36 cellular contexts compared by ENCODE assay signal in the genomic region with DNA sequence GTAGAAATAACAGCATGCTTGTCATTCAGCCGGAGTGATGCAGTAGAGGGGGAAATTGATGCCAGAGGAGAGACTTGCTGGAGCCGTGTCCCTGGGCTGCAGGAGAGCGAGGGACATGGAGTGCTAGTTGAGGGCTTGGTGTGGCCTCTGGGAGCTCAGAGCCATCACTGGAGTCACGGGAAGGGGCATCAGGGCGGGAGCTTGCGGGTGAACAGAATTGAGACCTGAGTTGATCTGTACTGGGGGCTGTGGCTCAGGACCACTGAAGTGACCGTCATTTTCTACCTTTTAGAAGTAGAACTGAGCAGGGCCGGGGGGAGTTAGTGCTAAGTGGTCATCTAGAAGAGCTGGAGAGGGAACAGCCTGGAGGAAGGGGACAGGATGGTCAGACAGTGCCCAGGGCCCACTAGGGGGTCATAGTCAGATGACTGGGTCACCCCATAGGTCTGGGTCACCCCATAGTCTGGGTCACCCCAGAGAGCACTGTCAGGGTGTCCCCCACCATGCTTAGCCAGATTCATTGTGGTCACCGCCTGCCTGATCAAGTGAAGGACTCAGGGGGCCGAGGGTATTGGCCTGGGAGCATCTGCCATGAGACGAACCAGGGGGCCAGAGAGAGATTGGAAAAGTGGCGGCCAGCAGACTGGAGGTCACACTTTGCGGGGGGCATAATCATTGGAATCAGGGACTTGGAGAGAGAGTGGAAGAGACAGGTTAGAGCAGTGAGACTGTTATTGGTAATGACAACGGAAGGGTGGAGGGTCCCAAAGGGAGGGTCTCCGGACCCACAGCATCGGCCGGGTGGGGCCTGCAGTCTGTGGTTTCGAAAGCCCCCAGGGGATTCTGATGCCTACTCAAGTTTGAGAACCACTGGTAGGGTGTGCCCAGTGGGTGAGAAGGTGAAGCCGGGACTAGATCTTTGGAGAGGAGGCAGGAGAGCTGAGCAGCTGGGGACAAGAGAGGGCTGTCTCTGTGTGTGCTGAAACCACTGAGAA. TPM values are rescaled to one million over a fixed set of nuclear protein-coding genes. Genes with fewer than 3 reads are reported as not detected.
DNase-seq lines count a peak whose midpoint lies in the region; ATAC-seq, FAIRE-seq and TF ChIP-seq lines count a peak whose summit lies in the region.
"Had no signal": no experiment of that assay in that cellular context is flagged by ENCODE, and none has a peak within 500 bp of the region (broad histone marks: within the 10 kb centered on the region; RNA-seq: fewer than 3 reads in every experiment).

No MANE protein-coding gene starts in this region.

- CTCF ChIA-PET in activated CD4-positive, alpha-beta memory T cell treated with anti-CD3 and anti-CD28 coated beads for 36 hours (lab: Charles Lee): no interaction called here

- no peak for ATAC-seq in activated naive CD8-positive, alpha-beta T cell treated with anti-CD3 and anti-CD28 coated beads, Interleukin-2, amount 10 ng/mL, durations not matched to agents 7 days and 5 days (ENCODE audit: low read depth)
- no peak for ATAC-seq in activated naive CD8-positive, alpha-beta T cell treated with anti-CD3 and anti-CD28 coated beads, Interleukin-2, amount 50 U/mL, for 24 hours
- no peak for ATAC-seq in HG03571 (IDR thresholded peaks at IDR 0.05; ENCODE audit: unreplicated experiment)
- ATAC-seq in effector memory CD8-positive, alpha-beta T cell (replicated peaks): no peak
- ATAC-seq in activated CD4-positive, CD25-positive, alpha-beta regulatory T cell treated with anti-CD3 and anti-CD28 coated beads, Interleukin-2, amount 50 U/mL, for 24 hours: no peak
- ATAC-seq: A549; activated CD8-positive, alpha-beta memory T cell treated with anti-CD3 and anti-CD28 coated beads, Interleukin-2, amount 10 ng/mL, durations not matched to agents 7 days and 5 days; activated T-cell treated with anti-CD3 and anti-CD28 coated beads, Interleukin-2, amount 50 U/mL, for 72 hours; GM23338; left lobe of liver; PC-3 had no signal

- H3K36me3 ChIP-seq in kidney (ENCODE audit: control insufficient read depth in 1 of 2, insufficient read depth in 2 of 2, low read length in 2 of 2): no peaks in the 10 kb centered on the region
- H3K36me3 ChIP-seq: vagina had no signal

- FAIRE-seq in kidney (lab: Jason Lieb, UNC): no peak
- FAIRE-seq: A549, bronchial epithelial cell, GM18507, GM19239 had no signal

- no peak for TF ChIP-seq CTCF in kidney (IDR thresholded peaks at IDR 0.05; ENCODE audit: borderline replicate concordance, extremely low read depth, insufficient read depth)

- H3K9ac ChIP-seq in kidney (ENCODE audit: low read length in 2 of 2): no peak overlapping the region
- H3K9ac ChIP-seq: SK-N-SH had no signal

- H3K9me3 ChIP-seq in kidney (ENCODE audit: control insufficient read depth in 1 of 2, low read length in 2 of 2): peaks cover 0 to 3% of the 10 kb centered on the region in 2 donors
- H3K9me3 ChIP-seq: A549, SK-N-SH, vagina had no signal

- intact Hi-C loops in kidney (cut with DNase I): no loop called here
- intact Hi-C loops in posterior vena cava (cut with DNase I): no loop called here
- intact Hi-C loops in activated CD4-positive, alpha-beta memory T cell treated with anti-CD3 and anti-CD28 coated beads for 36 hours (cut with micrococcal nuclease): no loop called here

- H3K4me1 Mint-ChIP-seq in activated naive CD8-positive, alpha-beta T cell treated with anti-CD3 and anti-CD28 coated beads, Interleukin-2, amount 10 ng/mL, durations not matched to agents 7 days and 5 days: no peaks in the 10 kb centered on the region
- no peaks in the 10 kb centered on the region for H3K4me1 Mint-ChIP-seq in activated naive CD8-positive, alpha-beta T cell treated with anti-CD3 and anti-CD28 coated beads, Interleukin-2, amount 50 U/mL, for 24 hours
- no peaks in the 10 kb centered on the region for H3K4me1 Mint-ChIP-seq in activated CD4-positive, alpha-beta memory T cell treated with anti-CD3 and anti-CD28 coated beads for 36 hours (ENCODE audit: low read depth)
- H3K4me1 Mint-ChIP-seq in effector memory CD8-positive, alpha-beta T cell (ENCODE audit: low read depth in 2 of 2): peaks cover 0 to 3% of the 10 kb centered on the region in 2 donors
- H3K4me1 Mint-ChIP-seq: activated CD8-positive, alpha-beta memory T cell treated with anti-CD3 and anti-CD28 coated beads, Interleukin-2, amount 10 ng/mL, durations not matched to agents 7 days and 5 days; CD8-positive, alpha-beta memory T cell; GM23338 had no signal

- DNase-seq in activated naive CD8-positive, alpha-beta T cell treated with anti-CD3 and anti-CD28 coated beads, Interleukin-2, amount 10 ng/mL, durations not matched to agents 7 days and 5 days: peak; percentile 14
- DNase-seq in activated naive CD8-positive, alpha-beta T cell treated with anti-CD3 and anti-CD28 coated beads, Interleukin-2, amount 50 U/mL, for 24 hours: no peak
- DNase-seq in kidney (peak; percentile 32), posterior vena cava (ENCODE audit: low spot score) (peak; percentile 56)
- no peak for DNase-seq in activated CD4-positive, alpha-beta memory T cell treated with anti-CD3 and anti-CD28 coated beads for 36 hours
- DNase-seq in effector memory CD8-positive, alpha-beta T cell: no peak
- DNase-seq: activated CD4-positive, CD25-positive, alpha-beta regulatory T cell; activated CD8-positive, alpha-beta memory T cell treated with anti-CD3 and anti-CD28 coated beads, Interleukin-2, amount 10 ng/mL, durations not matched to agents 7 days and 5 days; activated T-cell treated with anti-CD3 and anti-CD28 coated beads, Interleukin-2, amount 50 U/mL, for 72 hours; CD8-positive, alpha-beta memory T cell; DMS 273 treated with DMSO at 0.1 percent for 48 hours; effector CD8-positive, alpha-beta T cell; MM.1S; NCI-H1417; NCI-H2029; NCI-H524 treated with DMSO at 0.1 percent for 48 hours; NK-92 treated with Interleukin-12 subunit alpha and Interleukin-12 subunit beta, amount 100 ng/mL, for 24 hours; PC-3; SK-N-SH; stimulated activated naive CD4-positive, alpha-beta T cell had no signal

- POLR2A ChIA-PET in activated naive CD8-positive, alpha-beta T cell treated with anti-CD3 and anti-CD28 coated beads, Interleukin-2, amount 10 ng/mL, durations not matched to agents 7 days and 5 days (lab: Charles Lee): interaction anchor here (0.7 kb wide), 1 partner anchor 14 kb away, joined by 3 read pairs; no protein-coding TSS in a partner anchor
- POLR2A ChIA-PET in activated CD4-positive, alpha-beta memory T cell treated with anti-CD3 and anti-CD28 coated beads for 36 hours (lab: Charles Lee): no interaction called here

- H3K4me3 ChIP-seq in kidney (ENCODE audit: low read length in 2 of 2): no peak overlapping the region
- H3K4me3 ChIP-seq: A549, GM23338, vagina had no signal

- H3K9me3 Mint-ChIP-seq in activated naive CD8-positive, alpha-beta T cell treated with anti-CD3 and anti-CD28 coated beads, Interleukin-2, amount 10 ng/mL, durations not matched to agents 7 days and 5 days: no peaks in the 10 kb centered on the region
- no peaks in the 10 kb centered on the region for H3K9me3 Mint-ChIP-seq in activated naive CD8-positive, alpha-beta T cell treated with anti-CD3 and anti-CD28 coated beads, Interleukin-2, amount 50 U/mL, for 24 hours
- H3K9me3 Mint-ChIP-seq in activated CD4-positive, alpha-beta memory T cell treated with anti-CD3 and anti-CD28 coated beads for 36 hours: no peaks in the 10 kb centered on the region
- H3K9me3 Mint-ChIP-seq in effector memory CD8-positive, alpha-beta T cell: peaks cover 0 to 2% of the 10 kb centered on the region in 2 donors

- no peaks in the 10 kb centered on the region for H3K27me3 Mint-ChIP-seq in activated naive CD8-positive, alpha-beta T cell treated with anti-CD3 and anti-CD28 coated beads, Interleukin-2, amount 10 ng/mL, durations not matched to agents 7 days and 5 days
- H3K27me3 Mint-ChIP-seq in activated naive CD8-positive, alpha-beta T cell treated with anti-CD3 and anti-CD28 coated beads, Interleukin-2, amount 50 U/mL, for 24 hours: no peaks in the 10 kb centered on the region
- no peaks in the 10 kb centered on the region for H3K27me3 Mint-ChIP-seq in activated CD4-positive, alpha-beta memory T cell treated with anti-CD3 and anti-CD28 coated beads for 36 hours
- H3K27me3 Mint-ChIP-seq in effector memory CD8-positive, alpha-beta T cell: peaks cover 0 to 35% of the 10 kb centered on the region in 2 donors
- H3K27me3 Mint-ChIP-seq: activated CD8-positive, alpha-beta memory T cell treated with anti-CD3 and anti-CD28 coated beads, Interleukin-2, amount 10 ng/mL, durations not matched to agents 7 days and 5 days; activated naive CD8-positive, alpha-beta T cell; CD8-positive, alpha-beta memory T cell had no signal

- no peak overlapping the region for H3K4me3 Mint-ChIP-seq in activated naive CD8-positive, alpha-beta T cell treated with anti-CD3 and anti-CD28 coated beads, Interleukin-2, amount 10 ng/mL, durations not matched to agents 7 days and 5 days
- H3K4me3 Mint-ChIP-seq in activated naive CD8-positive, alpha-beta T cell treated with anti-CD3 and anti-CD28 coated beads, Interleukin-2, amount 50 U/mL, for 24 hours: no peak overlapping the region
- no peak overlapping the region for H3K4me3 Mint-ChIP-seq in activated CD4-positive, alpha-beta memory T cell treated with anti-CD3 and anti-CD28 coated beads for 36 hours
- H3K4me3 Mint-ChIP-seq in effector memory CD8-positive, alpha-beta T cell: no peak overlapping the region
- H3K4me3 Mint-ChIP-seq: activated CD8-positive, alpha-beta memory T cell treated with anti-CD3 and anti-CD28 coated beads, Interleukin-2, amount 10 ng/mL, durations not matched to agents 7 days and 5 days; activated naive CD8-positive, alpha-beta T cell; activated T-cell treated with anti-CD3 and anti-CD28 coated beads, Interleukin-2, amount 50 U/mL, for 72 hours; CD8-positive, alpha-beta memory T cell; GM23338 had no signal

- H3K27ac ChIP-seq in kidney (ENCODE audit: low read depth in 2 of 2, low read length in 2 of 2): no peak overlapping the region
- H3K27ac ChIP-seq: A549, HL-60, vagina had no signal

- H3K27ac Mint-ChIP-seq in activated naive CD8-positive, alpha-beta T cell treated with anti-CD3 and anti-CD28 coated beads, Interleukin-2, amount 10 ng/mL, durations not matched to agents 7 days and 5 days: no peak overlapping the region
- H3K27ac Mint-ChIP-seq in activated naive CD8-positive, alpha-beta T cell treated with anti-CD3 and anti-CD28 coated beads, Interleukin-2, amount 50 U/mL, for 24 hours: no peak overlapping the region
- no peak overlapping the region for H3K27ac Mint-ChIP-seq in activated CD4-positive, alpha-beta memory T cell treated with anti-CD3 and anti-CD28 coated beads for 36 hours
- peak overlapping the region in 1 of 2 donors; percentile 55 for H3K27ac Mint-ChIP-seq in effector memory CD8-positive, alpha-beta T cell
- H3K27ac Mint-ChIP-seq: activated CD8-positive, alpha-beta memory T cell treated with anti-CD3 and anti-CD28 coated beads, Interleukin-2, amount 10 ng/mL, durations not matched to agents 7 days and 5 days; activated naive CD8-positive, alpha-beta T cell; activated T-cell treated with anti-CD3 and anti-CD28 coated beads, Interleukin-2, amount 50 U/mL, for 72 hours; CD8-positive, alpha-beta memory T cell; GM23338 had no signal

- no peaks in the 10 kb centered on the region for H3K4me1 ChIP-seq in kidney (ENCODE audit: control insufficient read depth in 1 of 2, insufficient read depth in 1 of 2, low read depth in 1 of 2, low read length in 2 of 2)
- H3K4me1 ChIP-seq: A549 had no signal

- H3K36me3 Mint-ChIP-seq in activated naive CD8-positive, alpha-beta T cell treated with anti-CD3 and anti-CD28 coated beads, Interleukin-2, amount 10 ng/mL, durations not matched to agents 7 days and 5 days: peaks cover 16% of the 10 kb centered on the region
- peaks cover 2% of the 10 kb centered on the region for H3K36me3 Mint-ChIP-seq in activated naive CD8-positive, alpha-beta T cell treated with anti-CD3 and anti-CD28 coated beads, Interleukin-2, amount 50 U/mL, for 24 hours (ENCODE audit: low read depth)
- H3K36me3 Mint-ChIP-seq in activated CD4-positive, alpha-beta memory T cell treated with anti-CD3 and anti-CD28 coated beads for 36 hours: peaks cover 3% of the 10 kb centered on the region
- no peaks in the 10 kb centered on the region for H3K36me3 Mint-ChIP-seq in effector memory CD8-positive, alpha-beta T cell (ENCODE audit: insufficient read depth)
- H3K36me3 Mint-ChIP-seq: activated naive CD8-positive, alpha-beta T cell had no signal

RNA-seq across cellular contexts. Expression of gene RIBC2, which starts 15.2 kb away (rescaled TPM):
- total RNA-seq in activated naive CD8-positive, alpha-beta T cell treated with anti-CD3 and anti-CD28 coated beads, Interleukin-2, amount 10 ng/mL, durations not matched to agents 7 days and 5 days: 10 to 100 TPM; 11.2 to 12.1 TPM
- total RNA-seq in kidney: 1.0 TPM
- polyA plus RNA-seq in kidney (ENCODE audit: insufficient read depth, low read depth, low replicate concordance): not detected
- under 1 TPM in 1 of 2 donors, not detected in 1; 0.42 TPM for total RNA-seq in posterior vena cava
- total RNA-seq in activated CD4-positive, alpha-beta memory T cell treated with anti-CD3 and anti-CD28 coated beads for 36 hours: 1 to 10 TPM; 7.7 to 9.4 TPM
- total RNA-seq: left lobe of liver, myocyte had no signal
- polyA plus RNA-seq: SK-N-SH had no signal

RNA-seq across cellular contexts. Expression of gene SMC1B, which starts 15.3 kb away (rescaled TPM):
- total RNA-seq in activated naive CD8-positive, alpha-beta T cell treated with anti-CD3 and anti-CD28 coated beads, Interleukin-2, amount 10 ng/mL, durations not matched to agents 7 days and 5 days: 1 to 10 TPM; 2.4 to 2.5 TPM
- total RNA-seq in kidney: not detected
- polyA plus RNA-seq in kidney (ENCODE audit: insufficient read depth, low read depth, low replicate concordance): not detected
- not detected for total RNA-seq in posterior vena cava
- 1 to 10 TPM; 1.1 TPM for total RNA-seq in activated CD4-positive, alpha-beta memory T cell treated with anti-CD3 and anti-CD28 coated beads for 36 hours
- total RNA-seq: aorta, bronchial epithelial cell, glomerular endothelial cell, GM23338, left lobe of liver, myocyte, omental fat pad, temporal lobe, vagina had no signal
- polyA plus RNA-seq: aorta; CD8-positive, alpha-beta memory T cell; SK-N-SH had no signal

Comparison
In these comparisons a context has a peak if more than half of its experiments do, and no peak if none do; other contexts are left out.
1. DNase-seq: peak in activated naive CD8-positive, alpha-beta T cell treated with anti-CD3 and anti-CD28 coated beads, Interleukin-2, amount 10 ng/mL, durations not matched to agents 7 days and 5 days (single experiment), kidney (single experiment) and posterior vena cava (single experiment); none in activated naive CD8-positive, alpha-beta T cell treated with anti-CD3 and anti-CD28 coated beads, Interleukin-2, amount 50 U/mL, for 24 hours (single experiment), activated CD4-positive, alpha-beta memory T cell treated with anti-CD3 and anti-CD28 coated beads for 36 hours (single experiment) and effector memory CD8-positive, alpha-beta T cell (0 of 3).